In the genomic region with DNA sequence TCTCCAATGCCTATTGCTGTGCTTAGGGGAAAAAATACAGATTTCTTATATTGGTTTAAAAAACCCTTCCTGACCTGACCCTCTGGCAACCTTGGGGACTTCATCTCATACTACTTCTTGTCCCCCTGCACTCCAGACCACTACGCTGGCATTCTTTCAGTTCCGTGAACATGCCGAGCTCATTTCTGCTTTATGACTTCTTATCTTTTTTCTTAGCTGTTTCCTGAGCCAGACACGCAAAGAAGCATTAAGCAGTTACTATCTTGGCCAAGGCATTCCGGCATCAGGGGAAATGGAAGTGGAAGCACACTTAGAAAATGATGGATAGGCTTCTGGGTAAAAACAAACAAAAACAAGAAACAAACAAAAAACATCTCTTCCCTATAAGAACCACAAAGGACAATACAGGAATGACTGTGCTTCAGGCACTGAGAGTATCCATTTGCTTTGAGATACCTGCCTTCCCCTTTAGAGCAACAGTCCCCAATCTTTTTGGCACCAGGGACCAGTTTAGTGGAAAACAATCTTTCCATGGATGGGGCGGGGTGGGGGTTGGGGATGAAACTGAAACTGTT, we compare ENCODE assay signal across 1 cellular context.
TF ChIP-seq lines count a peak whose summit lies in the region.

No MANE protein-coding gene starts in this region.

TF ChIP-seq in endothelial cell of umbilical vein, 7 proteins besides CTCF, POLR2A, EP300 and RAD21 (continued from another document):
- TF ChIP-seq POLR2AphosphoS5 (IDR thresholded peaks at IDR 0.05; ENCODE audit: insufficient read depth, low read depth, low read length), result peak; percentile 27
- TF ChIP-seq MAX (IDR thresholded peaks at IDR 0.05; ENCODE audit: insufficient read depth, insufficient read length), result no peak
- TF ChIP-seq EZH2 (IDR thresholded peaks at IDR 0.05; ENCODE audit: borderline replicate concordance, low read depth, low read length, severe bottlenecking), result no peak
- peak; percentile 81 for TF ChIP-seq GATA2 (IDR thresholded peaks at IDR 0.05; ENCODE audit: insufficient read depth, insufficient read length, low read depth, low read length)
